In the genomic region with DNA sequence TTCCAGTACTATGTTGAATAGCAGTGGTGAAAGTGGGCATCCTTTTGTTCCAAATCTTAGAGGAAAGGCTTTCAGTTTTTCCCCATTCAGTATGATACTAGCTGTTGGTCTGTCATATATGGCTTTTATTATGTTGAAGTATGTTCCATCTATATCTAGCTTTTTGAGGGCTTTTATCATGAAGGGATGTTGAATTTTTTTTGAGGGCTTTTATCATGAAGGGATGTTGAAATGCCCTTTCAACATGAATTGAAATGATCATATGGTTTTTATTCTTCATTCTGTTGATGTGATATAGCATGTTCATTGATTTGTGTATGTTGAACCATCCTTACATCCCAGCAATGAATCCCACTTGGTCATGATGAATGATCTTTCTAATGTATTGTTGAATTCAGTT, we compare ENCODE assay signal across 16 cellular contexts.
DNase-seq lines count a peak whose midpoint lies in the region; ATAC-seq, FAIRE-seq and TF ChIP-seq lines count a peak whose summit lies in the region.
"Had no signal": no experiment of that assay in that cellular context is flagged by ENCODE, and none has a peak within 500 bp of the region (broad histone marks: within the 10 kb centered on the region; RNA-seq: fewer than 3 reads in every experiment).

No MANE protein-coding gene starts in this region.

- H3K79me2 ChIP-seq in K562 (ENCODE audit: control insufficient read depth, insufficient read depth, low read length): no peaks in the 10 kb centered on the region

- POLR2A ChIA-PET in K562 (lab: Yijun Ruan, JAX): no interaction called here

- no peak for ATAC-seq in K562
- ATAC-seq in left ventricle myocardium superior: no peak
- no peak for ATAC-seq in GM18520 (IDR thresholded peaks at IDR 0.05; ENCODE audit: unreplicated experiment)
- ATAC-seq: CD8-positive, alpha-beta T cell had no signal

- H3K36me3 ChIP-seq in K562 (ENCODE audit: control insufficient read depth, insufficient read depth, low read length): peaks cover 57% of the 10 kb centered on the region

- intact Hi-C loops in K562 (cut with micrococcal nuclease): no loop called here
- intact Hi-C loops in left ventricle myocardium superior (cut with micrococcal nuclease): no loop called here
- intact Hi-C loops in posterior cingulate gyrus (cut with DNase I): no loop called here

- no peak for TF ChIP-seq EP300 in K562 (IDR thresholded peaks at IDR 0.05; ENCODE audit: low read length)

- in situ Hi-C loops in K562 (cut with MboI): no loop called here

- CTCF ChIA-PET in K562 (lab: Yijun Ruan, JAX; ENCODE audit: low intra/inter-chr PET ratio): no interaction called here

- H3K4me1 ChIP-seq in K562 (replicated peaks in 1 of 2; ENCODE audit: control insufficient read depth in 2 of 2, insufficient read depth in 2 of 2, low read length in 2 of 2): no peaks in the 10 kb centered on the region
- H3K4me1 ChIP-seq: BLaER1 treated with 17β-estradiol and CSF1 and Interleukin-3, amounts not matched to agents 10 nM and 100 nM; Caco-2 had no signal

- H2AFZ ChIP-seq in K562 (ENCODE audit: low read depth, low read length): no peak overlapping the region

- H3K27me3 ChIP-seq in K562 (ENCODE audit: control insufficient read depth in 2 of 2, insufficient read depth in 2 of 2, low read length in 2 of 2): no peaks in the 10 kb centered on the region
- H3K27me3 ChIP-seq: BLaER1 treated with 17β-estradiol and CSF1 and Interleukin-3, amounts not matched to agents 10 nM and 100 nM had no signal

- H3K4me2 ChIP-seq in K562 (ENCODE audit: insufficient read depth, low read length): no peak overlapping the region
- H3K4me2 ChIP-seq: BLaER1 treated with 17β-estradiol and CSF1 and Interleukin-3, amounts not matched to agents 10 nM and 100 nM had no signal

- no peak overlapping the region for H3K4me3 ChIP-seq in K562
- H3K4me3 ChIP-seq: BLaER1 treated with 17β-estradiol and CSF1 and Interleukin-3, amounts not matched to agents 10 nM and 100 nM had no signal

- H3K9me1 ChIP-seq in K562 (ENCODE audit: control insufficient read depth, insufficient read depth, low read length): no peaks in the 10 kb centered on the region

- H3K27ac ChIP-seq in K562 (ENCODE audit: extremely low read depth, low read depth, low read length): no peak overlapping the region
- H3K27ac ChIP-seq: BLaER1 treated with 17β-estradiol and CSF1 and Interleukin-3, amounts not matched to agents 10 nM and 100 nM; C4-2B had no signal

- no peak overlapping the region for H3K9ac ChIP-seq in K562 (ENCODE audit: insufficient read depth in 1 of 2, low read depth in 2 of 2, low read length in 2 of 2)
- H3K9ac ChIP-seq: BLaER1 treated with 17β-estradiol and CSF1 and Interleukin-3, amounts not matched to agents 10 nM and 100 nM had no signal

- no peaks in the 10 kb centered on the region for H4K20me1 ChIP-seq in K562 (replicated peaks; ENCODE audit: control insufficient read depth, insufficient read depth, low read length)
- H4K20me1 ChIP-seq: BLaER1 treated with 17β-estradiol and CSF1 and Interleukin-3, amounts not matched to agents 10 nM and 100 nM had no signal

- no peak for TF ChIP-seq POLR2A in H54 (IDR thresholded peaks at IDR 0.05; ENCODE audit: low read depth, low read length)
- TF ChIP-seq POLR2A in K562 (conservative IDR thresholded peaks at IDR 0.05): no peak

- no peaks in the 10 kb centered on the region for H3K9me3 ChIP-seq in K562 (replicated peaks; ENCODE audit: control insufficient read depth, insufficient read depth, low read depth, low read length)

- TF ChIP-seq RAD21 in K562 (CRISPR knock-in tag; conservative IDR thresholded peaks at IDR 0.05 in 1 of 2, IDR thresholded peaks at IDR 0.05 in 1 of 2): no peak

- FAIRE-seq in H54 (lab: Jason Lieb, UNC): peak; percentile 85
- no peak for FAIRE-seq in K562 (lab: Jason Lieb, UNC)
- FAIRE-seq: D721Med had no signal

- BruUV-seq in K562 (replicated peaks; lab: Mats Ljungman, UMichigan): no TSS peak

- no peak for TF ChIP-seq CTCF in K562 (IDR thresholded peaks at IDR 0.05 in 2 of 3, conservative IDR thresholded peaks at IDR 0.05 in 1 of 3; ENCODE audit: insufficient read depth in 2 of 3, low read depth in 1 of 3, low read length in 3 of 3)

- DNase-seq in H54 (ENCODE audit: insufficient read length, low spot score) (no peak), K562 (ENCODE audit: extremely low read depth in 1 of 4, low spot score in 3 of 4) (no peak), left ventricle myocardium superior (no peak), posterior cingulate gyrus (no peak)
- DNase-seq: 8988T; AML-193; Caco-2; Calu3; CD4-positive, alpha-beta T cell; CD8-positive, alpha-beta T cell; DMS79 treated with DMSO at 0.1 percent for 48 hours; GF-D8 had no signal

TF ChIP-seq in K562, 482 proteins besides CTCF, POLR2A, EP300 and RAD21:
- TF ChIP-seq PHB2 (IDR thresholded peaks at IDR 0.05; ENCODE audit: low read depth) (no peak), JUND (IDR thresholded peaks at IDR 0.05; ENCODE audit: borderline replicate concordance, low read depth, low read length) (no peak), JUND (tag; IDR thresholded peaks at IDR 0.05; ENCODE audit: borderline replicate concordance, low read depth, low read length) (no peak), ZNF23 (CRISPR knock-in tag; IDR thresholded peaks at IDR 0.05) (no peak), SMAD4 (CRISPR knock-in tag; conservative IDR thresholded peaks at IDR 0.05) (no peak), MYNN (IDR thresholded peaks at IDR 0.05) (peak; percentile 98), MYNN (CRISPR knock-in tag; IDR thresholded peaks at IDR 0.05) (no peak), TFAM (CRISPR knock-in tag; conservative IDR thresholded peaks at IDR 0.05) (no peak)
- TF ChIP-seq, protein P1, sequence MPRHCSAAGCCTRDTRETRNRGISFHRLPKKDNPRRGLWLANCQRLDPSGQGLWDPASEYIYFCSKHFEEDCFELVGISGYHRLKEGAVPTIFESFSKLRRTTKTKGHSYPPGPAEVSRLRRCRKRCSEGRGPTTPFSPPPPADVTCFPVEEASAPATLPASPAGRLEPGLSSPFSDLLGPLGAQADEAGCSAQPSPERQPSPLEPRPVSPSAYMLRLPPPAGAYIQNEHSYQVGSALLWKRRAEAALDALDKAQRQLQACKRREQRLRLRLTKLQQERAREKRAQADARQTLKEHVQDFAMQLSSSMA (CRISPR knock-in tag; IDR thresholded peaks at IDR 0.05): no peak
